14 cellular contexts compared by ENCODE assay signal in genomic region chr12:80241576-80242273, GRCh38.
DNase-seq lines count a peak whose midpoint lies in the region; ATAC-seq and TF ChIP-seq lines count a peak whose summit lies in the region.
"Had no signal": no experiment of that assay in that cellular context is flagged by ENCODE, and none has a peak within 500 bp of the region (broad histone marks: within the 10 kb centered on the region; RNA-seq: fewer than 3 reads in every experiment).

No MANE protein-coding gene starts in this region.

- no peak overlapping the region for H2AFZ ChIP-seq in fibroblast of lung (ENCODE audit: low read length)

- no peak for ATAC-seq in left colon
- no peak for ATAC-seq in GM19452 (IDR thresholded peaks at IDR 0.05; ENCODE audit: unreplicated experiment)
- ATAC-seq: mucosa of descending colon had no signal

- no peak overlapping the region for H3K27ac ChIP-seq in fibroblast of lung (ENCODE audit: insufficient read depth, low read length)
- H3K27ac ChIP-seq in substantia nigra (ENCODE audit: low read depth, low read length, poor library complexity, severe bottlenecking), result no peak overlapping the region
- H3K27ac ChIP-seq: prostate gland had no signal

- no peak overlapping the region for H3K4me3 ChIP-seq in fibroblast of lung (replicated peaks in 1 of 4; ENCODE audit: control extremely low read depth in 1 of 4, insufficient read depth in 1 of 4, low read depth in 3 of 4, low read length in 4 of 4)
- H3K4me3 ChIP-seq in skeletal muscle cell (ENCODE audit: low read depth, low read length), result no peak overlapping the region
- H3K4me3 ChIP-seq: mucosa of descending colon, prostate gland had no signal

- H3K9ac ChIP-seq in fibroblast of lung (ENCODE audit: insufficient read depth, low read length), result no peak overlapping the region

- no peak for TF ChIP-seq CTCF in fibroblast of lung (conservative IDR thresholded peaks at IDR 0.05 in 1 of 2, IDR thresholded peaks at IDR 0.05 in 1 of 2; ENCODE audit: low read depth in 1 of 2, low read length in 2 of 2)

- in situ Hi-C loops in G401 (cut with HindIII; ENCODE audit: low sequenced_read_pairs), result no loop called here

- H3K9me3 ChIP-seq in fibroblast of lung (ENCODE audit: control insufficient read depth, insufficient read depth, low read depth, low read length), result no peaks in the 10 kb centered on the region
- H3K9me3 ChIP-seq: mucosa of descending colon, prostate gland had no signal

- intact Hi-C loops in left colon (cut with DNase I, micrococcal nuclease), result no loop called here

- H3K36me3 ChIP-seq in fibroblast of lung (ENCODE audit: control insufficient read depth, insufficient read depth, low read length), result no peaks in the 10 kb centered on the region
- H3K36me3 ChIP-seq: prostate gland had no signal

- H3K4me1 ChIP-seq in fibroblast of lung (ENCODE audit: control insufficient read depth, extremely low read depth, insufficient read depth, low read length), result no peaks in the 10 kb centered on the region
- H3K4me1 ChIP-seq: prostate gland had no signal

- H3K4me2 ChIP-seq in fibroblast of lung (ENCODE audit: extremely low read depth, insufficient read depth, low read length), result peak overlapping the region; percentile 25

- DNase-seq in ELR (ENCODE audit: low read depth), result peak; percentile 46
- DNase-seq in RPMI8226, result peak; percentile 29
- DNase-seq in fibroblast of lung (ENCODE audit: low read depth in 2 of 2), result peak; percentile 10 to 88
- peak; percentile 23 for DNase-seq in skeletal muscle cell (ENCODE audit: low read depth)
- DNase-seq in left colon, result no peak
- DNase-seq in G401 (ENCODE audit: low spot score), result no peak
- no peak for DNase-seq in substantia nigra (lab: John Stamatoyannopoulos, UW)
- DNase-seq: activated naive CD8-positive, alpha-beta T cell treated with anti-CD3 and anti-CD28 coated beads, Interleukin-2, amount 10 ng/mL, durations not matched to agents 7 days and 5 days; immature natural killer cell; mucosa of descending colon; NCI-H1417 treated with DMSO at 0.1 percent for 48 hours; NCI-H524 treated with DMSO at 0.1 percent for 48 hours had no signal

- no peaks in the 10 kb centered on the region for H3K27me3 ChIP-seq in fibroblast of lung (ENCODE audit: control insufficient read depth, insufficient read depth, low read length)

- no peaks in the 10 kb centered on the region for H3K79me2 ChIP-seq in fibroblast of lung (ENCODE audit: control insufficient read depth, insufficient read depth, low read length)

- H4K20me1 ChIP-seq in fibroblast of lung (ENCODE audit: control insufficient read depth, extremely low read depth, insufficient read depth, low read length), result no peaks in the 10 kb centered on the region

Comparison
In these comparisons a context has a peak if more than half of its experiments do, and no peak if none do; other contexts are left out.
1. DNase-seq: peak in ELR (single experiment), RPMI8226 (single experiment), fibroblast of lung (2 of 2) and skeletal muscle cell (single experiment); none in left colon (0 of 2), G401 (single experiment) and substantia nigra (0 of 49).